In genomic region chr20:47972297-47972915, GRCh38 we compare ENCODE assay signal across 1 cellular context.
TF ChIP-seq lines count a peak whose summit lies in the region.

No MANE protein-coding gene starts in this region.

TF ChIP-seq in H1, 55 proteins besides CTCF, POLR2A, EP300 and RAD21:
- TF ChIP-seq CEBPB (IDR thresholded peaks at IDR 0.05; ENCODE audit: low read depth, low read length) = 0 out of 2 replicates have a peak, but pooled peaks have one; percentile 29
- TF ChIP-seq MAX (IDR thresholded peaks at IDR 0.05) = 0 out of 2 replicates have a peak, but pooled peaks have one; percentile 19
